In genomic region chr11:87352759-87353707, GRCh38 we compare ENCODE assay signal across 8 cellular contexts.
DNase-seq lines count a peak whose midpoint lies in the region; ATAC-seq lines count a peak whose summit lies in the region.

No MANE protein-coding gene starts in this region.

- peaks cover 6% of the 10 kb centered on the region for H3K27me3 Mint-ChIP-seq in CD4-positive, CD25-positive, alpha-beta regulatory T cell
- peaks cover 5% of the 10 kb centered on the region for H3K27me3 Mint-ChIP-seq in activated CD4-positive, alpha-beta memory T cell treated with anti-CD3 and anti-CD28 coated beads for 36 hours

- H2AK5ac ChIP-seq in mesendoderm (ENCODE audit: low read length): no peak overlapping the region

- no peak overlapping the region for H3K4me2 ChIP-seq in mesendoderm (ENCODE audit: low read length)

- no peaks in the 10 kb centered on the region for H3K36me3 ChIP-seq in CD4-positive, CD25-positive, alpha-beta regulatory T cell (ENCODE audit: control insufficient read depth, insufficient read depth, low read length)
- H3K36me3 ChIP-seq in mesendoderm (ENCODE audit: control insufficient read depth, insufficient read depth, low read length): no peaks in the 10 kb centered on the region

- no peak overlapping the region for H3K4me3 ChIP-seq in CD4-positive, CD25-positive, alpha-beta regulatory T cell (ENCODE audit: low read depth, low read length)
- H3K4me3 ChIP-seq in mesendoderm (ENCODE audit: low read length): no peak overlapping the region

- peak overlapping the region in 1 of 4 donors; percentile 31 for H3K4me3 Mint-ChIP-seq in CD4-positive, CD25-positive, alpha-beta regulatory T cell
- no peak overlapping the region for H3K4me3 Mint-ChIP-seq in activated CD4-positive, alpha-beta memory T cell treated with anti-CD3 and anti-CD28 coated beads for 36 hours

- CTCF ChIA-PET in activated CD4-positive, alpha-beta memory T cell treated with anti-CD3 and anti-CD28 coated beads for 36 hours (lab: Charles Lee): interaction anchor here (0.6 to 5.9 kb wide), 14 partner anchors 15 to 1199 kb away, joined by 3 to 145 read pairs (median 3); no protein-coding TSS in a partner anchor

- no peaks in the 10 kb centered on the region for H3K79me2 ChIP-seq in mesendoderm (ENCODE audit: control insufficient read depth, insufficient read depth, low read length)

- POLR2A ChIA-PET in activated CD4-positive, alpha-beta memory T cell treated with anti-CD3 and anti-CD28 coated beads for 36 hours (lab: Charles Lee): no interaction called here

- peaks cover 4% of the 10 kb centered on the region for H3K4me1 ChIP-seq in CD4-positive, CD25-positive, alpha-beta regulatory T cell (ENCODE audit: control insufficient read depth, insufficient read depth, low read length, poor library complexity, severe bottlenecking)
- no peaks in the 10 kb centered on the region for H3K4me1 ChIP-seq in mesendoderm (ENCODE audit: control insufficient read depth, low read depth, low read length)

- no peak overlapping the region for H3K27ac ChIP-seq in CD4-positive, CD25-positive, alpha-beta regulatory T cell (ENCODE audit: insufficient read depth, low read length, poor library complexity, severe bottlenecking)
- no peak overlapping the region for H3K27ac ChIP-seq in mesendoderm (ENCODE audit: low read depth, low read length)

- no peaks in the 10 kb centered on the region for H3K79me1 ChIP-seq in mesendoderm (ENCODE audit: low read length)

- no peak overlapping the region for H2BK5ac ChIP-seq in mesendoderm (ENCODE audit: low read length)

- peak; percentile 56 to 77 (median 71) for DNase-seq in CD4-positive, CD25-positive, alpha-beta regulatory T cell
- DNase-seq in NCI-H524 treated with DMSO at 0.1 percent for 48 hours (lab: John Stamatoyannopoulos, UW) (peak; percentile 21), mesendoderm (peak; percentile 83)
- DNase-seq in activated CD4-positive, alpha-beta memory T cell treated with anti-CD3 and anti-CD28 coated beads for 36 hours: peak; percentile 90
- DNase-seq in effector CD4-positive, alpha-beta T cell: peak; percentile 74
- peak; percentile 62 to 70 for DNase-seq in stimulated activated CD8-positive, alpha-beta memory T cell treated with anti-CD3 and anti-CD28 coated beads, Interleukin-2, amount 100 ng/mL, for 1 hour (ENCODE audit: low read depth in 2 of 2)

- ATAC-seq in CD4-positive, CD25-positive, alpha-beta regulatory T cell (ENCODE audit: low read depth in 2 of 2): peak; percentile 83 to 88
- ATAC-seq in GM19324 (IDR thresholded peaks at IDR 0.05; ENCODE audit: low FRiP score, unreplicated experiment) (peak; percentile 96), HG03378 (IDR thresholded peaks at IDR 0.05; ENCODE audit: unreplicated experiment) (peak; percentile 96)

- no peak overlapping the region for H3K23ac ChIP-seq in mesendoderm (ENCODE audit: low read length)

- H3K27me3 ChIP-seq in CD4-positive, CD25-positive, alpha-beta regulatory T cell (ENCODE audit: control insufficient read depth, insufficient read depth, low read length): peaks cover 3% of the 10 kb centered on the region
- no peaks in the 10 kb centered on the region for H3K27me3 ChIP-seq in mesendoderm (ENCODE audit: insufficient read depth, low read length, poor library complexity)

- WGBS in mesendoderm (ENCODE audit: extremely low coverage, insufficient coverage, low lambda C conversion rate): no CpG with 5 or more reads among the region's 26 CpGs

- no peak overlapping the region for H3K4ac ChIP-seq in mesendoderm (ENCODE audit: low read depth, low read length)

- H3K56ac ChIP-seq in mesendoderm (ENCODE audit: low read length): peak overlapping the region; percentile 19

- intact Hi-C loops in activated CD4-positive, alpha-beta memory T cell treated with anti-CD3 and anti-CD28 coated beads for 36 hours (cut with micrococcal nuclease): loop anchor here (1.0 to 5.0 kb wide), 3 partner anchors 68 to 1191 kb away; no protein-coding TSS in a partner anchor

- H4K8ac ChIP-seq in mesendoderm (ENCODE audit: low read depth, low read length): no peak overlapping the region

- H2BK15ac ChIP-seq in mesendoderm (replicated peaks; ENCODE audit: low read depth): no peak overlapping the region

- peak overlapping the region in 1 of 3 donors; percentile 45 for H3K27ac Mint-ChIP-seq in CD4-positive, CD25-positive, alpha-beta regulatory T cell
- H3K27ac Mint-ChIP-seq in activated CD4-positive, alpha-beta memory T cell treated with anti-CD3 and anti-CD28 coated beads for 36 hours: no peak overlapping the region

- no peaks in the 10 kb centered on the region for H3K36me3 Mint-ChIP-seq in CD4-positive, CD25-positive, alpha-beta regulatory T cell
- H3K36me3 Mint-ChIP-seq in activated CD4-positive, alpha-beta memory T cell treated with anti-CD3 and anti-CD28 coated beads for 36 hours: no peaks in the 10 kb centered on the region

- no peak overlapping the region for H3K9ac ChIP-seq in mesendoderm (ENCODE audit: low read length)

- H3K18ac ChIP-seq in mesendoderm (ENCODE audit: low read length): no peak overlapping the region

- peaks cover 0 to 13% (median 2%) of the 10 kb centered on the region in 4 donors for H3K4me1 Mint-ChIP-seq in CD4-positive, CD25-positive, alpha-beta regulatory T cell
- peaks cover 8% of the 10 kb centered on the region for H3K4me1 Mint-ChIP-seq in activated CD4-positive, alpha-beta memory T cell treated with anti-CD3 and anti-CD28 coated beads for 36 hours (ENCODE audit: low read depth)

- no peaks in the 10 kb centered on the region for H3K9me3 Mint-ChIP-seq in CD4-positive, CD25-positive, alpha-beta regulatory T cell
- H3K9me3 Mint-ChIP-seq in activated CD4-positive, alpha-beta memory T cell treated with anti-CD3 and anti-CD28 coated beads for 36 hours: no peaks in the 10 kb centered on the region

- no peak overlapping the region for H2BK120ac ChIP-seq in mesendoderm (ENCODE audit: low read depth, low read length)

- H4K5ac ChIP-seq in mesendoderm (ENCODE audit: low read length): no peak overlapping the region

- no peaks in the 10 kb centered on the region for H3K9me3 ChIP-seq in CD4-positive, CD25-positive, alpha-beta regulatory T cell (ENCODE audit: control insufficient read depth in 2 of 2, low read length in 2 of 2)

Comparison
In these comparisons a context has a peak if more than half of its experiments do, and no peak if none do; other contexts are left out.
1. DNase-seq: peak in every context shown above with its lines; median percentile 90 in activated CD4-positive, alpha-beta memory T cell treated with anti-CD3 and anti-CD28 coated beads for 36 hours; 83 in mesendoderm; 74 in effector CD4-positive, alpha-beta T cell; 71 in CD4-positive, CD25-positive, alpha-beta regulatory T cell; 66 in stimulated activated CD8-positive, alpha-beta memory T cell treated with anti-CD3 and anti-CD28 coated beads, Interleukin-2, amount 100 ng/mL, for 1 hour; 21 in NCI-H524 treated with DMSO at 0.1 percent for 48 hours.